9 cellular contexts compared by ENCODE assay signal in the genomic region with DNA sequence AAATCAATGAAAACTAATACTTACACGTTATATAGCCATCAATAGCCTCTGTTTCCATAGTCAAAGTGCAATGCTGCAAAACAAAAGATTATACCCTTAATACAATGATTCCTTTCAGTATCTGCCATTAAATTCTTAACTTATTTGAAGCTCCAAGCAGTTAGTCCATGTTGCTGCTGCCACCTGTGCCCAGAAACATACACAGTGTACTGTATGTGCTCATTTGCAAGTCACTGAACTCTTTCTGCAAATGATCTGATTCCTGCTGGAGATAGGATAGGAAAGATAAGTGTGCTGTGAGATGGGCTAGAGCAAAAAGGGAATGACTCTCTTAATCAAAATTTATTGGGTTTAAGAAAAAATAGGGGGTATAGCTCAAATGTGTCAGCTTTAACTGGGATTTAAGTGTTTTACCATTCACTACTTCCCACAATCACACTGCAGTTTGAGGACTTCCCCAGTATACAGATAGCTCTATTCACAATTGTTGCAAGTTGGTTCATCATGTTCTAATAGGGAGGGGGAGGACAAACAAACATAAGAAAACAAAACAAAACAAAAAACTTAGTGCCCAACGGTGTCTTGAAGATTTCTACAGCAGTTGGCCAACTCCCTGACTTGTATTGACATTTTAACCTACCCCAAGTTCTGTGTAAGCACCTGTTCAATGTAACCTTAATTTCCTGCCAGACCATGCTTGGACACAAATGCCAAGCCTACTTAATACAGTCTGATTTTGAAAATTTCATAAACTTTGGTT. TPM values are rescaled to one million over a fixed set of nuclear protein-coding genes. Genes with fewer than 3 reads are reported as not detected.
DNase-seq lines count a peak whose midpoint lies in the region; ATAC-seq and TF ChIP-seq lines count a peak whose summit lies in the region.
"Had no signal": no experiment of that assay in that cellular context is flagged by ENCODE, and none has a peak within 500 bp of the region (broad histone marks: within the 10 kb centered on the region; RNA-seq: fewer than 3 reads in every experiment).

No MANE protein-coding gene starts in this region.

- peak in 1 of 3 donors; percentile 64 for DNase-seq in CD4-positive, CD25-positive, alpha-beta regulatory T cell
- DNase-seq in MCF 10A (ENCODE audit: unreplicated experiment), result no peak
- no peak for DNase-seq in naive thymus-derived CD8-positive, alpha-beta T cell
- no peak for DNase-seq in NOMO-1 (lab: John Stamatoyannopoulos, UW; ENCODE audit: unreplicated experiment in 2 of 2)
- no peak for DNase-seq in kidney glomerular epithelial cell (lab: John Stamatoyannopoulos, UW)
- no peak for DNase-seq in stimulated activated CD4-positive, alpha-beta T cell treated with anti-CD3 and anti-CD28 coated beads, Interleukin-1b, Interleukin-23, amount 100 ng/mL, for 48 hours
- no peak for DNase-seq in DMS153 treated with DMSO at 0.1 percent for 48 hours (lab: John Stamatoyannopoulos, UW; ENCODE audit: unreplicated experiment)
- DNase-seq: NCI-H446 had no signal

- POLR2A ChIA-PET in MCF 10A (lab: Yijun Ruan, JAX), result interaction anchor here (0.6 to 4.2 kb wide), 17 partner anchors 12 to 435 kb away, joined by 3 to 25 read pairs (median 5); no protein-coding TSS in a partner anchor
- POLR2A ChIA-PET in naive thymus-derived CD8-positive, alpha-beta T cell (lab: Charles Lee), result interaction anchor here (0.6 kb wide), 1 partner anchor 22 kb away, joined by 4 read pairs; no protein-coding TSS in a partner anchor

- H3K4me1 ChIP-seq in CD4-positive, CD25-positive, alpha-beta regulatory T cell (ENCODE audit: control insufficient read depth, insufficient read depth, low read length, poor library complexity, severe bottlenecking), result peaks cover 16% of the 10 kb centered on the region

- CTCF ChIA-PET in MCF 10A (lab: Yijun Ruan, JAX), result interaction anchor here (0.6 to 11.9 kb wide), 29 partner anchors 14 to 1703 kb away, joined by 3 to 190 read pairs (median 4); no protein-coding TSS in a partner anchor

- ATAC-seq in CD4-positive, CD25-positive, alpha-beta regulatory T cell (ENCODE audit: low read depth in 2 of 2), result no peak
- ATAC-seq in HG03095 (IDR thresholded peaks at IDR 0.05; ENCODE audit: unreplicated experiment), result peak; percentile 16
- no peak for ATAC-seq in naive thymus-derived CD8-positive, alpha-beta T cell

- peaks cover 4% of the 10 kb centered on the region for H3K27me3 Mint-ChIP-seq in CD4-positive, CD25-positive, alpha-beta regulatory T cell
- H3K27me3 Mint-ChIP-seq in MCF 10A (ENCODE audit: insufficient read depth, unreplicated experiment), result no peaks in the 10 kb centered on the region
- H3K27me3 Mint-ChIP-seq in naive thymus-derived CD8-positive, alpha-beta T cell, result peaks cover 3 to 19% (median 14%) of the 10 kb centered on the region in 5 donors

- TF ChIP-seq CTCF in MCF 10A (IDR thresholded peaks at IDR 0.05; ENCODE audit: unreplicated experiment), result no peak

- H3K36me3 ChIP-seq in CD4-positive, CD25-positive, alpha-beta regulatory T cell (ENCODE audit: control insufficient read depth, insufficient read depth, low read length), result peaks cover 2% of the 10 kb centered on the region

- no TSS peak for BruUV-seq in MCF 10A (replicated peaks; lab: Mats Ljungman, UMichigan)

- H3K4me3 Mint-ChIP-seq in CD4-positive, CD25-positive, alpha-beta regulatory T cell, result peak overlapping the region; percentile 94 to 97 (median 96)
- H3K4me3 Mint-ChIP-seq in MCF 10A (ENCODE audit: unreplicated experiment), result peak overlapping the region; percentile 86
- peak overlapping the region; percentile 90 to 98 (median 94) for H3K4me3 Mint-ChIP-seq in naive thymus-derived CD8-positive, alpha-beta T cell

- H3K9me3 Mint-ChIP-seq in CD4-positive, CD25-positive, alpha-beta regulatory T cell, result no peaks in the 10 kb centered on the region
- no peaks in the 10 kb centered on the region for H3K9me3 Mint-ChIP-seq in MCF 10A (ENCODE audit: unreplicated experiment)
- no peaks in the 10 kb centered on the region for H3K9me3 Mint-ChIP-seq in naive thymus-derived CD8-positive, alpha-beta T cell

- peaks cover 9 to 22% (median 13%) of the 10 kb centered on the region in 4 donors for H3K4me1 Mint-ChIP-seq in CD4-positive, CD25-positive, alpha-beta regulatory T cell
- H3K4me1 Mint-ChIP-seq in MCF 10A (ENCODE audit: insufficient read depth, unreplicated experiment), result peaks cover 28% of the 10 kb centered on the region
- H3K4me1 Mint-ChIP-seq in naive thymus-derived CD8-positive, alpha-beta T cell, result peaks cover 14 to 71% (median 44%) of the 10 kb centered on the region in 4 donors

- no peaks in the 10 kb centered on the region for H3K27me3 ChIP-seq in CD4-positive, CD25-positive, alpha-beta regulatory T cell (ENCODE audit: control insufficient read depth, insufficient read depth, low read length)

- peak overlapping the region; percentile 95 for H3K27ac ChIP-seq in CD4-positive, CD25-positive, alpha-beta regulatory T cell (ENCODE audit: insufficient read depth, low read length, poor library complexity, severe bottlenecking)

- H3K9me3 ChIP-seq in CD4-positive, CD25-positive, alpha-beta regulatory T cell (ENCODE audit: control insufficient read depth in 2 of 2, low read length in 2 of 2), result no peaks in the 10 kb centered on the region

- H3K27ac Mint-ChIP-seq in CD4-positive, CD25-positive, alpha-beta regulatory T cell, result peak overlapping the region; percentile 95 to 98 (median 98)
- peak overlapping the region; percentile 91 for H3K27ac Mint-ChIP-seq in MCF 10A (ENCODE audit: low read depth, unreplicated experiment)
- H3K27ac Mint-ChIP-seq in naive thymus-derived CD8-positive, alpha-beta T cell, result peak overlapping the region; percentile 39 to 97 (median 86)

- H3K4me3 ChIP-seq in CD4-positive, CD25-positive, alpha-beta regulatory T cell (ENCODE audit: low read depth, low read length), result peak overlapping the region; percentile 99

- intact Hi-C loops in MCF 10A (cut with micrococcal nuclease), result loop anchor here (2.0 kb wide), 1 partner anchor 150 kb away; no protein-coding TSS in a partner anchor

- H3K36me3 Mint-ChIP-seq in CD4-positive, CD25-positive, alpha-beta regulatory T cell, result peaks cover 28% of the 10 kb centered on the region
- H3K36me3 Mint-ChIP-seq in MCF 10A (ENCODE audit: insufficient read depth, unreplicated experiment), result peaks cover 7% of the 10 kb centered on the region
- no peaks in the 10 kb centered on the region for H3K36me3 Mint-ChIP-seq in naive thymus-derived CD8-positive, alpha-beta T cell

RNA-seq across cellular contexts. Expression of a gene that starts 2.7 kb away (rescaled TPM):
- 225 TPM for total RNA-seq in CD4-positive, CD25-positive, alpha-beta regulatory T cell
- 10 to 100 TPM; 26.8 to 36.7 (median 33.7) TPM for polyA plus RNA-seq in CD4-positive, CD25-positive, alpha-beta regulatory T cell
- total RNA-seq in MCF 10A (2022), result 6.0 and 8.8 TPM in 2 replicates
- 10 to 100 TPM; 18.9 to 21.1 TPM for total RNA-seq in naive thymus-derived CD8-positive, alpha-beta T cell
- 1 to 10 TPM in 2 of 3 donors, under 1 TPM in 1; 0.85 to 2.9 (median 2.1) TPM for polyA plus RNA-seq in naive thymus-derived CD8-positive, alpha-beta T cell

Comparison
In these comparisons a context has a peak if more than half of its experiments do, and no peak if none do; other contexts are left out.
1. RNA of a gene that starts 2.7 kb away (total RNA-seq): 225 TPM in CD4-positive, CD25-positive, alpha-beta regulatory T cell (single experiment); 18.9 to 21.1 TPM in naive thymus-derived CD8-positive, alpha-beta T cell and 6.0 to 8.8 TPM in MCF 10A; every median in the first group is over 10 times any median in the second.
2. Peak in every context shown above with its lines, with median percentiles within 50 percentile points of each other: H3K27ac Mint-ChIP-seq and H3K4me3 Mint-ChIP-seq.